In the genomic region with DNA sequence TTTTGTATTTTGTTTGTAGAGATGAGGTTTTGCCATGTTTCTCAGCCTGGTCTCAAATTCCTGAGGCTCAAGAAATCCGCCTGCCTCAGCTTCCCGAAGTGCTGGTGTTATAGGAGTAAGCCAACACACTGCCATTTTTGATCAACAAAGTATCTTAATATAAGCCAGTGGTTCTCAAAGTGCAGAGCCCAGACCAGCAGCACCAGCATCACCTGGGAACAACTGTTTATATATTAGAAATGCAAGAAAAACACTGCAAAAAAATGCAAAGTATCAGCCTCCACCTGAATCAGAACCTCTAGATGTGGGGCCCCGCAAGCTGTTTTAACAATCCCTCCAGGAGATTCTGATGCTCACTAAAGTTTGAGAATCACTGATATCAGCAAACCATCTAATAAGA, we compare ENCODE assay signal across 30 cellular contexts. TPM values are rescaled to one million over a fixed set of nuclear protein-coding genes. Genes with fewer than 3 reads are reported as not detected.
"Had no signal": no experiment of that assay in that cellular context is flagged by ENCODE, and none has a peak within 500 bp of the region (broad histone marks: within the 10 kb centered on the region; RNA-seq: fewer than 3 reads in every experiment).

No MANE protein-coding gene starts in this region.

- H3K36me3 ChIP-seq: colonic mucosa, gastrocnemius medialis, left ventricle myocardium inferior, lower lobe of right lung, neural progenitor cell, prostate gland, right lobe of liver, spleen, thyroid gland, upper lobe of right lung, vagina had no signal

- ATAC-seq: gastrocnemius medialis; left cardiac atrium; lower lobe of right lung; natural killer cell treated with Interleukin-12 subunit alpha and Interleukin-12 subunit beta and Interleukin-15 and Interleukin-18, amount 100 ng/mL, for 72 hours; right lobe of liver; stimulated activated naive B cell treated with anti-CD40 and anti-IgM and Interleukin-4, amounts not matched to agents 10 μg/mL and 1 μg/mL and 100 μg/mL, for 72 hours; stimulated activated naive CD8-positive, alpha-beta T cell treated with anti-CD3 and anti-CD28 coated beads, Interleukin-15, amount 100 ng/mL, for 72 hours; upper lobe of right lung had no signal

- H2AFZ ChIP-seq: hepatocyte, neural progenitor cell, parathyroid adenoma had no signal

- H3K79me2 ChIP-seq: hepatocyte, parathyroid adenoma had no signal

- H3K27ac Mint-ChIP-seq: memory B cell; mesothelial cell of epicardium; natural killer cell treated with Interleukin-12 subunit alpha and Interleukin-12 subunit beta and Interleukin-15 and Interleukin-18, amount 100 ng/mL, for 72 hours; neural progenitor cell; stimulated activated naive B cell treated with anti-CD40 and anti-IgM and Interleukin-4, amounts not matched to agents 10 μg/mL and 1 μg/mL and 100 μg/mL, for 72 hours; stimulated activated naive CD8-positive, alpha-beta T cell treated with anti-CD3 and anti-CD28 coated beads, Interleukin-15, amount 100 ng/mL, for 72 hours had no signal

- DNase-seq: colonic mucosa; effector CD4-positive, alpha-beta T cell; gastrocnemius medialis; kidney; left cardiac atrium; left ventricle myocardium inferior; lower lobe of right lung; occipital lobe; retina; right lobe of liver; spleen; stimulated activated CD4-positive, alpha-beta T cell treated with anti-CD3 and anti-CD28 coated beads, Interleukin-15, amount 100 ng/mL, for 24 hours; stimulated activated CD4-positive, alpha-beta T cell treated with anti-CD3 and anti-CD28 coated beads, Interleukin-1b, Interleukin-23, amount 100 ng/mL, for 48 hours; stimulated activated CD4-positive, alpha-beta T cell treated with anti-CD3 and anti-CD28 coated beads, Interleukin-4, amount 100 ng/mL, for 4 hours; stimulated activated naive B cell treated with anti-CD40 and anti-IgM and Interleukin-4, amounts not matched to agents 10 μg/mL and 1 μg/mL and 100 μg/mL, for 72 hours; stimulated activated naive CD8-positive, alpha-beta T cell treated with anti-CD3 and anti-CD28 coated beads, Interleukin-15, amount 100 ng/mL, for 72 hours; substantia nigra; thyroid gland; upper lobe of right lung had no signal

- H3K4me3 Mint-ChIP-seq: memory B cell; mesothelial cell of epicardium; natural killer cell treated with Interleukin-12 subunit alpha and Interleukin-12 subunit beta and Interleukin-15 and Interleukin-18, amount 100 ng/mL, for 72 hours; neural progenitor cell; stimulated activated naive B cell treated with anti-CD40 and anti-IgM and Interleukin-4, amounts not matched to agents 10 μg/mL and 1 μg/mL and 100 μg/mL, for 72 hours; stimulated activated naive CD8-positive, alpha-beta T cell treated with anti-CD3 and anti-CD28 coated beads, Interleukin-15, amount 100 ng/mL, for 72 hours had no signal

- H3K27ac ChIP-seq: colonic mucosa, hepatocyte, left ventricle myocardium inferior, lower lobe of right lung, neural progenitor cell, parathyroid adenoma, right lobe of liver, spleen, thyroid gland, upper lobe of right lung, vagina had no signal

- H3K4me3 ChIP-seq: colonic mucosa, gastrocnemius medialis, hepatocyte, left ventricle myocardium inferior, lower lobe of right lung, neural progenitor cell, prostate gland, right lobe of liver, spleen, thyroid gland, upper lobe of right lung, vagina had no signal

- H3K27me3 Mint-ChIP-seq: memory B cell; natural killer cell treated with Interleukin-12 subunit alpha and Interleukin-12 subunit beta and Interleukin-15 and Interleukin-18, amount 100 ng/mL, for 72 hours; stimulated activated naive B cell treated with anti-CD40 and anti-IgM and Interleukin-4, amounts not matched to agents 10 μg/mL and 1 μg/mL and 100 μg/mL, for 72 hours; stimulated activated naive CD8-positive, alpha-beta T cell treated with anti-CD3 and anti-CD28 coated beads, Interleukin-15, amount 100 ng/mL, for 72 hours had no signal

- H3K4me1 ChIP-seq: colonic mucosa, lower lobe of right lung, neural progenitor cell, prostate gland, right lobe of liver, thyroid gland, upper lobe of right lung had no signal

- H3K9me3 Mint-ChIP-seq: memory B cell; mesothelial cell of epicardium; natural killer cell treated with Interleukin-12 subunit alpha and Interleukin-12 subunit beta and Interleukin-15 and Interleukin-18, amount 100 ng/mL, for 72 hours; neural progenitor cell; stimulated activated naive B cell treated with anti-CD40 and anti-IgM and Interleukin-4, amounts not matched to agents 10 μg/mL and 1 μg/mL and 100 μg/mL, for 72 hours; stimulated activated naive CD8-positive, alpha-beta T cell treated with anti-CD3 and anti-CD28 coated beads, Interleukin-15, amount 100 ng/mL, for 72 hours had no signal

- H3K36me3 Mint-ChIP-seq: mesothelial cell of epicardium; natural killer cell treated with Interleukin-12 subunit alpha and Interleukin-12 subunit beta and Interleukin-15 and Interleukin-18, amount 100 ng/mL, for 72 hours had no signal

- H3K4me2 ChIP-seq: hepatocyte, neural progenitor cell had no signal

- H3K27me3 ChIP-seq: colonic mucosa, gastrocnemius medialis, hepatocyte, neural progenitor cell, right lobe of liver, spleen, thyroid gland, upper lobe of right lung, vagina had no signal

- H3K9me3 ChIP-seq: colonic mucosa, gastrocnemius medialis, left ventricle myocardium inferior, lower lobe of right lung, prostate gland, right lobe of liver, spleen, thyroid gland, upper lobe of right lung, vagina had no signal

RNA-seq across cellular contexts. Expression of gene IL17B, which starts 6.2 kb away (rescaled TPM):
- total RNA-seq: cerebellum; dermis microvascular lymphatic vessel endothelial cell; fibroblast of lung; hepatocyte; left ventricle myocardium inferior; lower lobe of right lung; mesothelial cell of epicardium; natural killer cell treated with Interleukin-12 subunit alpha and Interleukin-12 subunit beta and Interleukin-15 and Interleukin-18, amount 100 ng/mL, for 72 hours; occipital lobe; right lobe of liver; upper lobe of right lung had no signal
- polyA plus RNA-seq: hepatocyte had no signal
